24 cellular contexts compared by ENCODE assay signal in genomic region chr6:118260833-118261232, GRCh38.
DNase-seq lines count a peak whose midpoint lies in the region; ATAC-seq, FAIRE-seq and TF ChIP-seq lines count a peak whose summit lies in the region.
"Had no signal": no experiment of that assay in that cellular context is flagged by ENCODE, and none has a peak within 500 bp of the region (broad histone marks: within the 10 kb centered on the region; RNA-seq: fewer than 3 reads in every experiment).

No MANE protein-coding gene starts in this region.

- peaks cover 0 to 4% of the 10 kb centered on the region in 2 donors for H3K9me3 ChIP-seq in breast epithelium
- H3K9me3 ChIP-seq: HAP-1 had no signal

- no peak for FAIRE-seq in bronchial epithelial cell (lab: Jason Lieb, UNC)

- no peak for ATAC-seq in omental fat pad (ENCODE audit: low FRiP score)
- no peak for ATAC-seq in GM19452 (IDR thresholded peaks at IDR 0.05; ENCODE audit: unreplicated experiment)
- ATAC-seq: Panc1, SK-N-SH treated with all-trans-retinoic acid at 6 μM for 48 hours had no signal

- H3K27ac Mint-ChIP-seq in MCF 10A (ENCODE audit: low read depth, unreplicated experiment) = no peak overlapping the region
- H3K27ac Mint-ChIP-seq: CD8-positive, alpha-beta memory T cell had no signal

- H3K27me3 ChIP-seq in breast epithelium (no peaks in the 10 kb centered on the region), bronchial epithelial cell (ENCODE audit: control insufficient read depth, insufficient read depth, low read length) (no peaks in the 10 kb centered on the region)

- H3K27ac ChIP-seq in breast epithelium = no peak overlapping the region
- H3K27ac ChIP-seq in caudate nucleus (ENCODE audit: low read depth, low read length) = no peak overlapping the region
- H3K27ac ChIP-seq: HL-60 had no signal

- no peaks in the 10 kb centered on the region for H3K36me3 Mint-ChIP-seq in MCF 10A (ENCODE audit: insufficient read depth, unreplicated experiment)

- CTCF ChIA-PET in MCF 10A (lab: Yijun Ruan, JAX) = interaction anchor here (0.7 kb wide), 2 partner anchors 320 to 742 kb away, joined by 3 read pairs; no protein-coding TSS in a partner anchor

- POLR2A ChIA-PET in MCF 10A (lab: Yijun Ruan, JAX) = no interaction called here

- no peaks in the 10 kb centered on the region for H3K4me1 ChIP-seq in breast epithelium
- H3K4me1 ChIP-seq: HAP-1 had no signal

- H3K4me3 Mint-ChIP-seq in MCF 10A (ENCODE audit: unreplicated experiment) = no peak overlapping the region
- H3K4me3 Mint-ChIP-seq: CD8-positive, alpha-beta memory T cell had no signal

- H3K27me3 Mint-ChIP-seq in MCF 10A (ENCODE audit: insufficient read depth, unreplicated experiment) = peaks cover 4% of the 10 kb centered on the region

- no peak overlapping the region for H3K4me3 ChIP-seq in breast epithelium
- H3K4me3 ChIP-seq in bronchial epithelial cell (ENCODE audit: low read depth, low read length) = no peak overlapping the region
- no peak overlapping the region for H3K4me3 ChIP-seq in fibroblast of pulmonary artery (replicated peaks; ENCODE audit: low read depth, low read length)
- H3K4me3 ChIP-seq: HAP-1 had no signal

- intact Hi-C loops in MCF 10A (cut with micrococcal nuclease) = no loop called here
- intact Hi-C loops in breast epithelium (cut with DNase I; ENCODE audit: low total_unique reads) = no loop called here

- DNase-seq in MCF 10A (ENCODE audit: unreplicated experiment) (peak; percentile 49), breast epithelium (ENCODE audit: low spot score in 2 of 2) (no peak), bronchial epithelial cell (ENCODE audit: low read depth) (peak; percentile 10), fibroblast of pulmonary artery (ENCODE audit: low read depth) (peak; percentile 10), omental fat pad (ENCODE audit: low spot score) (no peak), caudate nucleus (lab: John Stamatoyannopoulos, UW) (no peak), DMS153 treated with DMSO at 0.1 percent for 48 hours (lab: John Stamatoyannopoulos, UW; ENCODE audit: unreplicated experiment) (no peak)
- DNase-seq: 8988T; AML-193; C1 segment of cervical spinal cord; CD8-positive, alpha-beta memory T cell; DMS79; NCI-H1092 treated with DMSO at 0.1 percent for 48 hours; NCI-H146; NCI-H2029 treated with DMSO at 0.1 percent for 48 hours; NCI-H226; NCI-H510A treated with DMSO at 0.1 percent for 48 hours; NCI-H748 treated with DMSO at 0.1 percent for 48 hours; NK-92 treated with Interleukin-12 subunit alpha and Interleukin-12 subunit beta, amount 100 ng/mL, for 24 hours had no signal

- H3K36me3 ChIP-seq in breast epithelium = no peaks in the 10 kb centered on the region
- H3K36me3 ChIP-seq in bronchial epithelial cell (ENCODE audit: control insufficient read depth, insufficient read depth, low read length) = no peaks in the 10 kb centered on the region
- H3K36me3 ChIP-seq: HAP-1 had no signal

- no TSS peak for BruUV-seq in MCF 10A (replicated peaks; lab: Mats Ljungman, UMichigan)

- no peak for TF ChIP-seq POLR2A in breast epithelium (IDR thresholded peaks at IDR 0.05)

- TF ChIP-seq CTCF in MCF 10A (IDR thresholded peaks at IDR 0.05; ENCODE audit: unreplicated experiment) = no peak
- no peak for TF ChIP-seq CTCF in breast epithelium (IDR thresholded peaks at IDR 0.05)
- no peak for TF ChIP-seq CTCF in bronchial epithelial cell (IDR thresholded peaks at IDR 0.05; ENCODE audit: insufficient read depth, low read length, severe bottlenecking)
- TF ChIP-seq CTCF in fibroblast of pulmonary artery (IDR thresholded peaks at IDR 0.05; ENCODE audit: low read length, missing control alignments) = no peak
- TF ChIP-seq CTCF in omental fat pad (IDR thresholded peaks at IDR 0.05) = no peak

- no peaks in the 10 kb centered on the region for H3K4me1 Mint-ChIP-seq in MCF 10A (ENCODE audit: insufficient read depth, unreplicated experiment)
- H3K4me1 Mint-ChIP-seq: CD8-positive, alpha-beta memory T cell had no signal

- H3K9me3 Mint-ChIP-seq in MCF 10A (ENCODE audit: unreplicated experiment) = peaks cover 8% of the 10 kb centered on the region

Comparison
In these comparisons a context has a peak if more than half of its experiments do, and no peak if none do; other contexts are left out.
1. DNase-seq: peak in MCF 10A (single experiment), bronchial epithelial cell (single experiment) and fibroblast of pulmonary artery (single experiment); none in breast epithelium (0 of 2), omental fat pad (single experiment), caudate nucleus (0 of 61) and DMS153 treated with DMSO at 0.1 percent for 48 hours (single experiment).